In the genomic region with DNA sequence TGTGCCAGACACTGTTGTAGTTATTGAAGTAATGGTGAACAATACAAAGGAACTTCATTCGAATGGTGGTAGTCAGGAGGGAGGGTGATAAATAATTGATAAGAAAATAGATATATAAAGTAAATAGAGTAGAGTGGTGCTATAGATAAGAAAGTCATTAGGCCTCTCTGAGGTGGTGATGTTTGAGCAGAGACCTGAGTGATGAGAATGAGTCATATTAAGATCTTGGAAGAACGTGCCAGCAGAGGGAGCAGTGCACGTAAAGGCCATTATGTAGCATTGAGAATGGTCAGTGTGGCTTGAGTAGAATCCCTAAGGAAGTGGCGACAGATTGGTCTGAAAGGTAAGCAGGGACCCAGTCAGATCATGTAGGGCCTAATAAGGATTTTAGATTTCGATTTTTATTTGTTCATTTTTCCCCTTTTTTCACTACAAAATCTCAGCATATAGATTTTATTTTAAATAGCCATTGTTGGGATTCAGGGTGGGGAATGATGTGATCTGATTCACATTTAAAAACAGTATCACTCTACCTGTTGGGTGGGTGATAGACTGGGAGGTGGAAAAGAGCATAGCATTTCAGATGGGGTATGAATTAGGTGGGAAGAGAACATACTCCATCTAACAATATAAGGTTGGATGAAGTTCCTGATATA, we compare ENCODE assay signal across 8 cellular contexts. TPM values are rescaled to one million over a fixed set of nuclear protein-coding genes. Genes with fewer than 3 reads are reported as not detected.
DNase-seq lines count a peak whose midpoint lies in the region; ATAC-seq and TF ChIP-seq lines count a peak whose summit lies in the region.
"Had no signal": no experiment of that assay in that cellular context is flagged by ENCODE, and none has a peak within 500 bp of the region (broad histone marks: within the 10 kb centered on the region; RNA-seq: fewer than 3 reads in every experiment).

No MANE protein-coding gene starts in this region.

- H3K27ac ChIP-seq in esophagus muscularis mucosa (replicated peaks in 1 of 4) (no peak overlapping the region), neural progenitor cell (no peak overlapping the region)

- no peaks in the 10 kb centered on the region for H3K4me1 Mint-ChIP-seq in neural progenitor cell
- H3K4me1 Mint-ChIP-seq: activated naive CD4-positive, alpha-beta T cell treated with anti-CD3 and anti-CD28 coated beads, Interleukin-2, amount 50 U/mL, for 24 hours had no signal

- peaks cover 4% of the 10 kb centered on the region for H3K36me3 Mint-ChIP-seq in neural progenitor cell

- H3K4me2 ChIP-seq in neural progenitor cell, result no peak overlapping the region

- no peaks in the 10 kb centered on the region for H3K79me2 ChIP-seq in neural progenitor cell (ENCODE audit: low read depth)

- no peak overlapping the region for H3K9ac ChIP-seq in neural progenitor cell

- TF ChIP-seq CTCF in esophagus muscularis mucosa (IDR thresholded peaks at IDR 0.05) (peak; percentile 30 to 55 (median 38)), neural progenitor cell (IDR thresholded peaks at IDR 0.05) (peak; percentile 74)

- peak; percentile 80 for ATAC-seq in GM19351 (IDR thresholded peaks at IDR 0.05; ENCODE audit: unreplicated experiment)

- H3K36me3 ChIP-seq in esophagus muscularis mucosa, result peaks cover 0 to 3% (median 0%) of the 10 kb centered on the region in 4 donors
- H3K36me3 ChIP-seq in neural progenitor cell, result no peaks in the 10 kb centered on the region

- no peaks in the 10 kb centered on the region for H3K9me3 Mint-ChIP-seq in neural progenitor cell
- H3K9me3 Mint-ChIP-seq: activated naive CD4-positive, alpha-beta T cell treated with anti-CD3 and anti-CD28 coated beads, Interleukin-2, amount 50 U/mL, for 24 hours had no signal

- H3K4me1 ChIP-seq in esophagus muscularis mucosa (no peaks in the 10 kb centered on the region), neural progenitor cell (no peaks in the 10 kb centered on the region)

- TF ChIP-seq POLR2A in esophagus muscularis mucosa (IDR thresholded peaks at IDR 0.05; ENCODE audit: low read depth), result no peak

- WGBS in esophagus muscularis mucosa, result 39% methylated on average over 5 of the region's 5 CpGs

- TF ChIP-seq EP300 in esophagus muscularis mucosa (IDR thresholded peaks at IDR 0.05), result no peak

- DNase-seq in DMS53 (lab: John Stamatoyannopoulos, UW) (peak; percentile 93), HT1080 (ENCODE audit: low read depth) (peak; percentile 78), SK-N-DZ (ENCODE audit: low spot score) (peak; percentile 73), esophagus muscularis mucosa (ENCODE audit: extremely low spot score) (no peak), neural progenitor cell (ENCODE audit: low spot score) (peak; percentile 79), epidermal melanocyte (ENCODE audit: insufficient read length, low spot score) (no peak)

- H2AFZ ChIP-seq in neural progenitor cell (replicated peaks), result no peak overlapping the region

- H3K27me3 ChIP-seq in esophagus muscularis mucosa (no peaks in the 10 kb centered on the region), neural progenitor cell (no peaks in the 10 kb centered on the region)

- no peak overlapping the region for H3K27ac Mint-ChIP-seq in neural progenitor cell
- H3K27ac Mint-ChIP-seq: activated naive CD4-positive, alpha-beta T cell treated with anti-CD3 and anti-CD28 coated beads, Interleukin-2, amount 50 U/mL, for 24 hours had no signal

- no peaks in the 10 kb centered on the region for H3F3A ChIP-seq in neural progenitor cell (ENCODE audit: low read depth)

- H3K4me3 ChIP-seq in esophagus muscularis mucosa (no peak overlapping the region), neural progenitor cell (no peak overlapping the region)

- H4K20me1 ChIP-seq in neural progenitor cell (ENCODE audit: low read depth), result no peaks in the 10 kb centered on the region

- intact Hi-C loops in esophagus muscularis mucosa (cut with DNase I), result loop anchor here (10.0 kb wide), 1 partner anchor 527 kb away; no protein-coding TSS in a partner anchor

- H3K9me3 ChIP-seq in esophagus muscularis mucosa, result no peaks in the 10 kb centered on the region
- no peaks in the 10 kb centered on the region for H3K9me3 ChIP-seq in neural progenitor cell (ENCODE audit: low read depth)

- H3K4me3 Mint-ChIP-seq in neural progenitor cell, result no peak overlapping the region
- H3K4me3 Mint-ChIP-seq: activated naive CD4-positive, alpha-beta T cell treated with anti-CD3 and anti-CD28 coated beads, Interleukin-2, amount 50 U/mL, for 24 hours had no signal

- no peaks in the 10 kb centered on the region for H3K27me3 Mint-ChIP-seq in neural progenitor cell (ENCODE audit: insufficient read depth, low read depth)
- H3K27me3 Mint-ChIP-seq: activated naive CD4-positive, alpha-beta T cell treated with anti-CD3 and anti-CD28 coated beads, Interleukin-2, amount 50 U/mL, for 24 hours had no signal

RNA-seq across cellular contexts. Expression of a gene that starts 44.7 kb away (rescaled TPM):
- 97.2 and 105 TPM in 2 replicates for total RNA-seq in HT1080 (2014; rRNA removed; shearing (Covaris generic))
- polyA plus RNA-seq in HT1080 (2015; cell fraction: cytosol; rRNA removed), result 90.9 and 109 TPM in 2 replicates
- 57.4 and 64.8 TPM in 2 replicates for polyA plus RNA-seq in HT1080 (2015; cell fraction: nucleus; rRNA removed)
- 65.7 and 70.4 TPM in 2 replicates for polyA plus RNA-seq in SK-N-DZ (2014; cell fraction: cytosol; rRNA removed)
- polyA plus RNA-seq in SK-N-DZ (2014; cell fraction: nucleus; rRNA removed), result 56.2 and 56.6 TPM in 2 replicates
- total RNA-seq in esophagus muscularis mucosa (10 to 100 TPM; 22.7 to 56.9 (median 31.7) TPM), neural progenitor cell (ENCODE audit: low replicate concordance) (67.2 and 91.5 TPM in 2 replicates)

RNA-seq across cellular contexts. Expression of a gene that starts 47.9 kb away (rescaled TPM):
- total RNA-seq in HT1080 (2014; rRNA removed; shearing (Covaris generic)), result 6.7 and 8.5 TPM in 2 replicates
- polyA plus RNA-seq in HT1080 (2015; cell fraction: cytosol; rRNA removed), result 8.8 and 10.7 TPM in 2 replicates
- 14.1 and 16.8 TPM in 2 replicates for polyA plus RNA-seq in HT1080 (2015; cell fraction: nucleus; rRNA removed)
- polyA plus RNA-seq in SK-N-DZ (2014; cell fraction: cytosol; rRNA removed), result 1.7 and 3.2 TPM in 2 replicates
- polyA plus RNA-seq in SK-N-DZ (2014; cell fraction: nucleus; rRNA removed), result 3.0 and 4.1 TPM in 2 replicates
- total RNA-seq in esophagus muscularis mucosa (10 to 100 TPM; 11.8 to 13.0 (median 12.6) TPM), neural progenitor cell (ENCODE audit: low replicate concordance) (3.3 and 4.4 TPM in 2 replicates)

Comparison
In these comparisons a context has a peak if more than half of its experiments do, and no peak if none do; other contexts are left out.
1. DNase-seq: peak in DMS53 (single experiment), HT1080 (single experiment), SK-N-DZ (single experiment) and neural progenitor cell (single experiment); none in esophagus muscularis mucosa (single experiment) and epidermal melanocyte (single experiment).